ENCODE assay signal across 8 cellular contexts in the genomic region with DNA sequence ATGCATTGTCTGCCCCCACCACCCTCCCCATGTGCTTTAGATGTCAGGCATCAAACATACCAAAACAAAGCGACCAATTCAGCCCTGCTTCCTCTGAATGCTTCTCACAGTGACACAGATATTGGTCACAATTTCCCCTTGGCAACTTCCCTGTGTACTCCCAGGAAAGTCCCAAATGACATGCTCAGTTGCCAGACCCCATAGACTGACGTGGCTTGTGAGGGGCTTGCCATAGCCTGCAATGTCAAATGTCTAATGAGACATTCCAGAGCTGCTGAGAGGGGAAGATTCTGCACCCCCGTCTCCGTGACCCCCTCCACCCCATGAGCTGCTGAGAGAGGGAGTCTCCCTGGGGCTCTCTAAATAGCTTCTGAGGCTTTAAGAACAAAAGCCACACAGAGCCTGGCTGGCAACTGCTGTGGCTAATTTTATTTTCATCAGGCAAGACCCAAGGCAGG. TPM values are rescaled to one million over a fixed set of nuclear protein-coding genes. Genes with fewer than 3 reads are reported as not detected.
DNase-seq lines count a peak whose midpoint lies in the region; ATAC-seq and TF ChIP-seq lines count a peak whose summit lies in the region.

No MANE protein-coding gene starts in this region.

- H3K27me3 Mint-ChIP-seq in activated CD4-positive, alpha-beta T cell treated with anti-CD3 and anti-CD28 coated beads, Interleukin-2, amount 10 ng/mL, durations not matched to agents 7 days and 5 days = no peaks in the 10 kb centered on the region

- ATAC-seq in GM19328 (IDR thresholded peaks at IDR 0.05; ENCODE audit: unreplicated experiment) = peak; percentile 57
- peak; percentile 63 for ATAC-seq in HG03469 (IDR thresholded peaks at IDR 0.05; ENCODE audit: unreplicated experiment)

- no peaks in the 10 kb centered on the region for H3K4me1 Mint-ChIP-seq in activated CD4-positive, alpha-beta T cell treated with anti-CD3 and anti-CD28 coated beads, Interleukin-2, amount 10 ng/mL, durations not matched to agents 7 days and 5 days

- H3K4me3 ChIP-seq in epithelial cell of esophagus (ENCODE audit: low read length) = no peak overlapping the region

- CTCF ChIA-PET in activated CD4-positive, alpha-beta T cell treated with anti-CD3 and anti-CD28 coated beads, Interleukin-2, amount 10 ng/mL, durations not matched to agents 7 days and 5 days (lab: Charles Lee) = no interaction called here

- no peaks in the 10 kb centered on the region for H3K36me3 Mint-ChIP-seq in activated CD4-positive, alpha-beta T cell treated with anti-CD3 and anti-CD28 coated beads, Interleukin-2, amount 10 ng/mL, durations not matched to agents 7 days and 5 days (ENCODE audit: low read depth)

- DNase-seq in epithelial cell of esophagus (ENCODE audit: low read depth) (peak; percentile 59), retina (peak; percentile 6), cortex of kidney (lab: John Stamatoyannopoulos, UW) (no peak), NCI-H146 (lab: John Stamatoyannopoulos, UW) (no peak)
- DNase-seq in activated CD4-positive, alpha-beta T cell treated with anti-CD3 and anti-CD28 coated beads, Interleukin-2, amount 10 ng/mL, durations not matched to agents 7 days and 5 days = no peak
- DNase-seq in stimulated activated CD4-positive, alpha-beta T cell treated with anti-CD3 and anti-CD28 coated beads, Interleukin-4, amount 100 ng/mL, for 1 hour = no peak

- H3K9me3 Mint-ChIP-seq in activated CD4-positive, alpha-beta T cell treated with anti-CD3 and anti-CD28 coated beads, Interleukin-2, amount 10 ng/mL, durations not matched to agents 7 days and 5 days = peaks cover 3% of the 10 kb centered on the region

- POLR2A ChIA-PET in activated CD4-positive, alpha-beta T cell treated with anti-CD3 and anti-CD28 coated beads, Interleukin-2, amount 10 ng/mL, durations not matched to agents 7 days and 5 days (lab: Charles Lee) = no interaction called here

- no peak for TF ChIP-seq CTCF in epithelial cell of esophagus (IDR thresholded peaks at IDR 0.05; ENCODE audit: insufficient read depth, low read depth, low read length, missing control alignments)

- no peak overlapping the region for H3K27ac Mint-ChIP-seq in activated CD4-positive, alpha-beta T cell treated with anti-CD3 and anti-CD28 coated beads, Interleukin-2, amount 10 ng/mL, durations not matched to agents 7 days and 5 days

- H3K4me3 Mint-ChIP-seq in activated CD4-positive, alpha-beta T cell treated with anti-CD3 and anti-CD28 coated beads, Interleukin-2, amount 10 ng/mL, durations not matched to agents 7 days and 5 days = no peak overlapping the region

RNA-seq across cellular contexts. Expression of a gene that starts 47.3 kb away (rescaled TPM):
- total RNA-seq in activated CD4-positive, alpha-beta T cell treated with anti-CD3 and anti-CD28 coated beads, Interleukin-2, amount 10 ng/mL, durations not matched to agents 7 days and 5 days = not detected

Comparison
In these comparisons a context has a peak if more than half of its experiments do, and no peak if none do; other contexts are left out.
1. DNase-seq: peak in epithelial cell of esophagus (single experiment) and retina (single experiment); none in activated CD4-positive, alpha-beta T cell treated with anti-CD3 and anti-CD28 coated beads, Interleukin-2, amount 10 ng/mL, durations not matched to agents 7 days and 5 days (single experiment), stimulated activated CD4-positive, alpha-beta T cell treated with anti-CD3 and anti-CD28 coated beads, Interleukin-4, amount 100 ng/mL, for 1 hour (single experiment), cortex of kidney (single experiment) and NCI-H146 (single experiment).